Comparison of ENCODE assay signal across 18 cellular contexts in genomic region chr19:21677696-21678418, GRCh38.
DNase-seq lines count a peak whose midpoint lies in the region; TF ChIP-seq lines count a peak whose summit lies in the region.
"Had no signal": no experiment of that assay in that cellular context is flagged by ENCODE, and none has a peak within 500 bp of the region (broad histone marks: within the 10 kb centered on the region; RNA-seq: fewer than 3 reads in every experiment).

No MANE protein-coding gene starts in this region.

- no peak overlapping the region for H3K27ac Mint-ChIP-seq in activated CD4-positive, alpha-beta T cell treated with anti-CD3 and anti-CD28 coated beads, Interleukin-2, amount 10 ng/mL, durations not matched to agents 24 days and 14 days
- no peak overlapping the region for H3K27ac Mint-ChIP-seq in CD8-positive, alpha-beta memory T cell
- H3K27ac Mint-ChIP-seq: CD4-positive, alpha-beta memory T cell; memory B cell; neural progenitor cell had no signal

- no peak overlapping the region for H3K9ac ChIP-seq in rectal smooth muscle tissue (ENCODE audit: low read length)
- H3K9ac ChIP-seq: neural progenitor cell had no signal

- peaks cover 18% of the 10 kb centered on the region for H3K9me3 Mint-ChIP-seq in activated CD4-positive, alpha-beta T cell treated with anti-CD3 and anti-CD28 coated beads, Interleukin-2, amount 10 ng/mL, durations not matched to agents 24 days and 14 days
- peaks cover 0 to 15% (median 0%) of the 10 kb centered on the region in 5 donors for H3K9me3 Mint-ChIP-seq in CD8-positive, alpha-beta memory T cell

- no peaks in the 10 kb centered on the region for H3K9me3 ChIP-seq in CD8-positive, alpha-beta memory T cell (ENCODE audit: low read length)
- no peaks in the 10 kb centered on the region for H3K9me3 ChIP-seq in Peyer's patch
- H3K9me3 ChIP-seq: A549 had no signal

- no peaks in the 10 kb centered on the region for H3K36me3 Mint-ChIP-seq in activated CD4-positive, alpha-beta T cell treated with anti-CD3 and anti-CD28 coated beads, Interleukin-2, amount 10 ng/mL, durations not matched to agents 24 days and 14 days (ENCODE audit: low read depth)
- no peaks in the 10 kb centered on the region for H3K36me3 Mint-ChIP-seq in CD8-positive, alpha-beta memory T cell
- H3K36me3 Mint-ChIP-seq: CD4-positive, alpha-beta memory T cell; memory B cell; neural progenitor cell had no signal

- intact Hi-C loops in activated CD4-positive, alpha-beta T cell treated with anti-CD3 and anti-CD28 coated beads, Interleukin-2, amount 10 ng/mL, durations not matched to agents 24 days and 14 days (cut with micrococcal nuclease) = no loop called here

- POLR2A ChIA-PET in CD8-positive, alpha-beta memory T cell (lab: Charles Lee) = no interaction called here

- no peaks in the 10 kb centered on the region for H3K27me3 ChIP-seq in CD8-positive, alpha-beta memory T cell (ENCODE audit: insufficient read depth, low read length, poor library complexity, severe bottlenecking)
- H3K27me3 ChIP-seq in rectal smooth muscle tissue (ENCODE audit: control insufficient read depth, insufficient read depth, low read length) (no peaks in the 10 kb centered on the region), Peyer's patch (no peaks in the 10 kb centered on the region)
- H3K27me3 ChIP-seq: gastroesophageal sphincter, neural progenitor cell had no signal

- TF ChIP-seq POLR2A in Peyer's patch (IDR thresholded peaks at IDR 0.05) = no peak

- no peak for DNase-seq in activated CD4-positive, alpha-beta T cell treated with anti-CD3 and anti-CD28 coated beads, Interleukin-2, amount 10 ng/mL, durations not matched to agents 24 days and 14 days
- no peak for DNase-seq in activated CD4-positive, alpha-beta T cell treated with anti-CD3 and anti-CD28 coated beads, Interleukin-2, amount 50 U/mL, for 1 hour
- no peak for DNase-seq in CD8-positive, alpha-beta memory T cell
- DNase-seq in cerebellar cortex (ENCODE audit: low spot score) (peak; percentile 76), NOMO-1 treated with DMSO at 0.1 percent for 48 hours (lab: John Stamatoyannopoulos, UW; ENCODE audit: unreplicated experiment) (no peak), Peyer's patch (no peak), LoVo (ENCODE audit: low spot score) (no peak)
- DNase-seq: CD4-positive, alpha-beta memory T cell; EL; H7; MV-4-11; NCI-H2081; NCI-H526 treated with DMSO at 0.1 percent for 48 hours had no signal

- no peak for TF ChIP-seq CTCF in Peyer's patch (IDR thresholded peaks at IDR 0.05)

- peak overlapping the region; percentile 34 for H3K4me3 Mint-ChIP-seq in activated CD4-positive, alpha-beta T cell treated with anti-CD3 and anti-CD28 coated beads, Interleukin-2, amount 10 ng/mL, durations not matched to agents 24 days and 14 days
- H3K4me3 Mint-ChIP-seq in CD8-positive, alpha-beta memory T cell = peak overlapping the region in 4 of 7 donors; percentile 14 to 67 (median 41)
- H3K4me3 Mint-ChIP-seq: memory B cell, neural progenitor cell had no signal

- H3K27me3 Mint-ChIP-seq in activated CD4-positive, alpha-beta T cell treated with anti-CD3 and anti-CD28 coated beads, Interleukin-2, amount 10 ng/mL, durations not matched to agents 24 days and 14 days = no peaks in the 10 kb centered on the region
- H3K27me3 Mint-ChIP-seq in CD8-positive, alpha-beta memory T cell = peaks cover 3 to 21% of the 10 kb centered on the region in 2 donors

- H3K4me1 Mint-ChIP-seq in activated CD4-positive, alpha-beta T cell treated with anti-CD3 and anti-CD28 coated beads, Interleukin-2, amount 10 ng/mL, durations not matched to agents 24 days and 14 days = no peaks in the 10 kb centered on the region
- H3K4me1 Mint-ChIP-seq in CD8-positive, alpha-beta memory T cell = no peaks in the 10 kb centered on the region
- H3K4me1 Mint-ChIP-seq: neural progenitor cell had no signal

- no peak overlapping the region for H3K27ac ChIP-seq in CD8-positive, alpha-beta memory T cell (ENCODE audit: low read depth, low read length)
- H3K27ac ChIP-seq in rectal smooth muscle tissue (ENCODE audit: low read depth, low read length) (peak overlapping the region; percentile 3), Peyer's patch (no peak overlapping the region)
- H3K27ac ChIP-seq: A549, gastroesophageal sphincter, neural progenitor cell had no signal

- H3K4me1 ChIP-seq in CD8-positive, alpha-beta memory T cell (ENCODE audit: insufficient read depth, low read length) = no peaks in the 10 kb centered on the region
- H3K4me1 ChIP-seq in rectal smooth muscle tissue (ENCODE audit: control insufficient read depth, insufficient read depth, low read length) = peaks cover 3% of the 10 kb centered on the region
- no peaks in the 10 kb centered on the region for H3K4me1 ChIP-seq in Peyer's patch
- H3K4me1 ChIP-seq: A549, neural progenitor cell had no signal

- no peak overlapping the region for H3K4me3 ChIP-seq in CD8-positive, alpha-beta memory T cell (ENCODE audit: low read length)
- H3K4me3 ChIP-seq in rectal smooth muscle tissue (ENCODE audit: low read length) = no peak overlapping the region
- H3K4me3 ChIP-seq in Peyer's patch = no peak overlapping the region
- H3K4me3 ChIP-seq: A549, gastroesophageal sphincter, neural progenitor cell had no signal

- H3K36me3 ChIP-seq in CD8-positive, alpha-beta memory T cell (ENCODE audit: insufficient read depth, low read length) = no peaks in the 10 kb centered on the region
- H3K36me3 ChIP-seq in rectal smooth muscle tissue (ENCODE audit: control insufficient read depth, insufficient read depth, low read length) (no peaks in the 10 kb centered on the region), Peyer's patch (no peaks in the 10 kb centered on the region)
- H3K36me3 ChIP-seq: gastroesophageal sphincter, neural progenitor cell had no signal

- CTCF ChIA-PET in CD8-positive, alpha-beta memory T cell (lab: Charles Lee) = no interaction called here
